Comparison of ENCODE assay signal across 8 cellular contexts in the genomic region with DNA sequence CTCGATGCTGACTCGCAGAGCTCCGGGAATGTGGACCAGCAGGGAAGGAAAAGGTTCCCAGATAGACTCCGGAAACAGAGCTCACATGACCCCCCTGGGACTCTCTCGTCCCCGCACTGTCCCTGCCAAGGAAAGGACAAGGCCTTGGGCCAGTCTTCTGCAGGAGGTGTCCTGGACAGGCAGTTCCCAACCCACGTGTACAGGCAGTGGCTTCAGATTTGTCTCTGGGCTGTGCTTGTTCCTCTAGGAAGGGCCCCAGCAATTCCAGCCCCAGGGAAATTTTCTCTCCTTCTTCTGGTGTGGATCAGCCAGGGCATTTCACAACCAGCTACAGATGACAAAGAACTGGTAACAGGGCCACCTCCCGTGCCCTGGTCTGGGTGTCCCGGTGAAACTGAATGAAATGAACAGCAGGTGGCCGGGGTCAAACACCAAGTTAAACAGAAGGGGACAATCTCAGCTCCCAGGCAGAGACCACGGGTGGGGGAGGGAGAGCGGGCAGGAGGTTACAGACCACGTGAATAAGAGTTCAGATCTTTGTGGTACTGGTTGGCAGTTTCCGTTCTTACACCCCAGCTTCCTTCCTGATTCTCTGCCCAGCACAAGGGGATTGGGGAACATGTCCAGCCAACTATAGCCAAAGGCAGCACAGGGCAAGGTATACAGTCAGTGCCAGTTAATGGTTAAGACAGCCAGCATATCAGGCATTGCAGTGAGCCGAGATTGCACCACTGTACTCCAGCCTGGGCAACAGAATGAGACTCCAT. TPM values are rescaled to one million over a fixed set of nuclear protein-coding genes. Genes with fewer than 3 reads are reported as not detected.
DNase-seq lines count a peak whose midpoint lies in the region; ATAC-seq, FAIRE-seq and TF ChIP-seq lines count a peak whose summit lies in the region.

No MANE protein-coding gene starts in this region.

- WGBS in pancreas, 2 donors = 66 to 74% methylated on average over 15 of the region's 15 CpGs

- peak overlapping the region; percentile 52; the same call in 1 of the 2 replicates for H2AFZ ChIP-seq in PC-9

- DNase-seq in GDM1 (lab: John Stamatoyannopoulos, UW) (peak; percentile 67), PC-9 (no peak), coronary artery (ENCODE audit: low spot score) (no peak), pancreas (peak in 1 of 6 donors; percentile 49), NCI-H1092 treated with DMSO at 0.1 percent for 48 hours (lab: John Stamatoyannopoulos, UW) (no peak), NCI-H1105 treated with DMSO at 0.1 percent for 48 hours (lab: John Stamatoyannopoulos, UW) (no peak)

- H3F3A ChIP-seq in PC-9 (ENCODE audit: insufficient read depth, low read depth) = no peaks in the 10 kb centered on the region

- H3K79me2 ChIP-seq in PC-9 (ENCODE audit: low read depth) = no peaks in the 10 kb centered on the region

- CTCF ChIA-PET in PC-9 (lab: Charles Lee) = no interaction called here

- H3K4me2 ChIP-seq in PC-9 = no peak overlapping the region

- H3K27me3 ChIP-seq in PC-9 (ENCODE audit: insufficient read depth, low read depth) (no peaks in the 10 kb centered on the region), pancreas (no peaks in the 10 kb centered on the region)

- POLR2A ChIA-PET in PC-9 (lab: Charles Lee; ENCODE audit: unreplicated experiment) = interaction anchor here (0.7 kb wide), 1 partner anchor 34 kb away, joined by 10 read pairs; no protein-coding TSS in a partner anchor

- H4K20me1 ChIP-seq in PC-9 (ENCODE audit: insufficient read depth) = no peaks in the 10 kb centered on the region

- H3K9me2 ChIP-seq in PC-9 (ENCODE audit: insufficient read depth) = no peaks in the 10 kb centered on the region

- no peak for FAIRE-seq in pancreas (lab: Jason Lieb, UNC)

- H3K4me3 ChIP-seq in PC-9 (no peak overlapping the region), coronary artery (no peak overlapping the region), pancreas (no peak overlapping the region)

- intact Hi-C loops in PC-9 (cut with micrococcal nuclease; ENCODE audit: unreplicated experiment) = no loop called here
- intact Hi-C loops in pancreas (cut with DNase I) = no loop called here

- ATAC-seq in pancreas = peak in 3 of 4 donors; percentile 25 to 79 (median 69)
- no peak for ATAC-seq in HG02981 (IDR thresholded peaks at IDR 0.05; ENCODE audit: unreplicated experiment)
- no peak for ATAC-seq in HG03097 (IDR thresholded peaks at IDR 0.05; ENCODE audit: low FRiP score, unreplicated experiment)

- H3K36me3 ChIP-seq in PC-9 (ENCODE audit: low read depth) = no peaks in the 10 kb centered on the region
- H3K36me3 ChIP-seq in pancreas = no peaks in the 10 kb centered on the region

- H3K4me1 ChIP-seq in PC-9 (replicated peaks; ENCODE audit: insufficient read depth) (0 out of 2 replicates have a peak, but pooled peaks cover 5% of the 10 kb centered on the region), pancreas (no peaks in the 10 kb centered on the region)

- TF ChIP-seq CTCF in PC-9 (conservative IDR thresholded peaks at IDR 0.05) (no peak), coronary artery (IDR thresholded peaks at IDR 0.05) (no peak), pancreas (IDR thresholded peaks at IDR 0.05) (no peak)

- H3K9me3 ChIP-seq in PC-9 (ENCODE audit: insufficient read depth, low read depth) (no peaks in the 10 kb centered on the region), pancreas (no peaks in the 10 kb centered on the region)

- no peak overlapping the region for H3K27ac ChIP-seq in PC-9
- H3K27ac ChIP-seq in coronary artery = peak overlapping the region; percentile 14 to 77
- peak overlapping the region in 1 of 4 donors; percentile 42 for H3K27ac ChIP-seq in pancreas

- BruUV-seq in PC-9 (replicated peaks; lab: Mats Ljungman, UMichigan) = no TSS peak

RNA-seq across cellular contexts. Expression of a gene that starts 52.2 kb away (rescaled TPM):
- 70.9 and 86.1 TPM in 2 replicates for total RNA-seq in PC-9 (2021)
- 10 to 100 TPM; 15.9 to 41.6 (median 22.0) TPM for total RNA-seq in pancreas
- polyA plus RNA-seq in pancreas = 10 to 100 TPM in 1 of 2 donors, 1 to 10 TPM in 1; 9.9 to 15.3 TPM

Comparison
In these comparisons a context has a peak if more than half of its experiments do, and no peak if none do; other contexts are left out.
1. ATAC-seq: peak in pancreas (3 of 4); none in HG02981 (single experiment) and HG03097 (single experiment).